1 cellular context compared by ENCODE assay signal in the genomic region with DNA sequence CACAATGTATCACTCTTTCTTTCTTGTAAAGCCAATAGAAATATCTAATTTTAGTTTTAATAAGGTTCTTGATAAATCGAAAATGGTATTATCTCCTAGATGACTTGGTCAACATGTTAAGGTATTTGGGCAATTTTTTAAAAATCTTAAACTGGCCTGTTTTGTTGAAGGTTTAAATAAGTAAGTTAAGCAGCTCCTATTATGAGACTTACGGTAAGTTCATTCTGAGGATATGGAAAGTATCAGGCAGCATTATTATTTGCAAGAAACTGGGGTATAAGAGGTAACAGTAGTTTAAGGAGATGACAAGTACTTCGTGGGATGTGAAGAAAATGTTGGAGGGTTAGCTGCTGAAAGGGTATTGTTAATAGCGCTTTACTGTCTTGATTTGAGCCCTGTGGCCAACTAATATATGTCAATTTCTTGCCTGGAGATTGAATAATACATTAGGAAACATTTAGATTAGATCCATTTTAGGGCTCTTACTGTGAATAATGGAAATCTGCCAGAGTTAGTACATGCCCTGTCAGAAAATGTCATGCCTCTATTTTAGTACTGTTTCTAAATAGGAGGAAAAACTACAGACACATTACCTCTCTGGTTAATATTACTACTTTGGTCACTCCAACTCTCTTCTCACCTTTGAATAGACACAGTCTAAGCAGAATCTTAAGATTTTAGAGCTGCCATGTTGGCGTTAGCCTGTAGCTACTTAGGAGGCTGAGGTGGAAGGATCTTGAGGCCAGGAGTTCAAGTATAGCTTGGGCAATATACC.
TF ChIP-seq lines count a peak whose summit lies in the region.

No MANE protein-coding gene starts in this region.

TF ChIP-seq in GM23338, 12 proteins besides CTCF, POLR2A, EP300 and RAD21 (continued from another document):
- TF ChIP-seq ZNF462 (CRISPR knock-in tag; IDR thresholded peaks at IDR 0.05) (no peak), JUNB (IDR thresholded peaks at IDR 0.05; ENCODE audit: unreplicated experiment) (no peak), CREB1 (CRISPR knock-in tag; IDR thresholded peaks at IDR 0.05; ENCODE audit: low read depth) (no peak), EZH2phosphoT487 (IDR thresholded peaks at IDR 0.05; ENCODE audit: unreplicated experiment) (no peak), EZH2 (IDR thresholded peaks at IDR 0.05; ENCODE audit: low read depth, unreplicated experiment) (no peak), NANOG (IDR thresholded peaks at IDR 0.05; ENCODE audit: borderline replicate concordance) (no peak), ZNF114 (CRISPR knock-in tag; IDR thresholded peaks at IDR 0.05) (no peak), POLR2AphosphoS5 (IDR thresholded peaks at IDR 0.05; ENCODE audit: low read depth) (no peak)
